In the genomic region with DNA sequence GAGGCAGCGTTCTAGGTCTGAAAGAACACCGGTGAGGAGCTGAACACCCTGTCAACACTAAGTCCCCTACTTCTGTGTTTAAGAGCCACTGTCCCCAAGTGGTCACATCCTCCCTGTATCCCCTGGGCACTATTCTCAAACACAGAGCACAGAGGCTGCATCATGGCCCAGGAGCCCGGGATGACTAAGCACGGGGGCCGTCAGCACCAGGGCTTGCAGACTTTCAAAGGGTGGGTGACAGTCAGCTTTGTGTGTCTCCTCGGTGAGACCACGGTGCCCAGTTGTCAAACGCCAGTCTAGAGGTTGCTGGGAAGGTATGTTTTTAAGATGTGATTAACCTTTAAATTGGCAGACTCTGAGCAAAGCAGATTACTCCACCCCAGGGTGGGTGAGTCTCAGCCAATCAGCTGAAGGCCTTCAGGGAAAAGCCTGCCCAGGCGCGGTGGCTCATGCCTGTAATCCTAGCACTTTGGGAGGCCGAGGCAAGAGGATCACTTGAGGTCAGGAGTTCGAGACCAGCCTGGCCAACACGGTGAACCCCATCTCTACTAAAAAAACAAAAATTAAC, we compare ENCODE assay signal across 11 cellular contexts. TPM values are rescaled to one million over a fixed set of nuclear protein-coding genes. Genes with fewer than 3 reads are reported as not detected.
DNase-seq lines count a peak whose midpoint lies in the region; ATAC-seq and TF ChIP-seq lines count a peak whose summit lies in the region.
"Had no signal": no experiment of that assay in that cellular context is flagged by ENCODE, and none has a peak within 500 bp of the region (broad histone marks: within the 10 kb centered on the region; RNA-seq: fewer than 3 reads in every experiment).

No MANE protein-coding gene starts in this region.

- CTCF ChIA-PET in CD4-positive, alpha-beta T cell (lab: Charles Lee), result interaction anchor here (1.6 to 3.2 kb wide), 2 partner anchors 11 to 24 kb away, joined by 9 to 17 read pairs; no protein-coding TSS in a partner anchor

- peak overlapping the region; percentile 58 for H3K27ac ChIP-seq in CD4-positive, alpha-beta T cell (ENCODE audit: low read depth, low read length)
- peak overlapping the region; percentile 41 for H3K27ac ChIP-seq in lower lobe of right lung

- no peak for DNase-seq in CD4-positive, alpha-beta T cell
- DNase-seq in NCI-H82 treated with DMSO at 0.1 percent for 48 hours (lab: John Stamatoyannopoulos, UW; ENCODE audit: unreplicated experiment) (peak; percentile 9), lower lobe of right lung (no peak), NCI-H128 (lab: John Stamatoyannopoulos, UW; ENCODE audit: unreplicated experiment) (no peak), NCI-H526 treated with DMSO at 0.1 percent for 48 hours (lab: John Stamatoyannopoulos, UW) (no peak)
- DNase-seq: activated CD4-positive, alpha-beta T cell treated with anti-CD3 and anti-CD28 coated beads, Interleukin-2, amount 50 U/mL, for 1 hour had no signal

- intact Hi-C loops in CD4-positive, alpha-beta T cell (cut with DNase I, micrococcal nuclease), result loop anchor here (2.0 kb wide), 2 partner anchors 47 to 109 kb away; a partner anchor contains a TSS
- intact Hi-C loops in lower lobe of right lung (cut with DNase I), result no loop called here

- POLR2A ChIA-PET in CD4-positive, alpha-beta T cell (lab: Charles Lee), result interaction anchor here (1.4 to 3.2 kb wide), 3 partner anchors 11 to 129 kb away, joined by 4 to 17 read pairs (median 10); a partner anchor contains a TSS

- TF ChIP-seq CTCF in CD4-positive, alpha-beta T cell (IDR thresholded peaks at IDR 0.05), result no peak
- TF ChIP-seq CTCF in GM12874 (IDR thresholded peaks at IDR 0.05; ENCODE audit: insufficient read depth, low read depth, low read length) (0 out of 2 replicates have a peak, but pooled peaks have one; percentile 4), lower lobe of right lung (IDR thresholded peaks at IDR 0.05) (no peak)

- no peak overlapping the region for H3K4me3 Mint-ChIP-seq in CD4-positive, alpha-beta T cell
- H3K4me3 Mint-ChIP-seq: nephron had no signal

- no peaks in the 10 kb centered on the region for H3K9me3 ChIP-seq in CD4-positive, alpha-beta T cell (ENCODE audit: control insufficient read depth, low read length)
- H3K9me3 ChIP-seq in lower lobe of right lung, result no peaks in the 10 kb centered on the region

- peaks cover 34% of the 10 kb centered on the region for H3K4me1 ChIP-seq in lower lobe of right lung

- no peak overlapping the region for H3K4me3 ChIP-seq in lower lobe of right lung

- H3K27me3 Mint-ChIP-seq in CD4-positive, alpha-beta T cell, result no peaks in the 10 kb centered on the region

- H3K36me3 Mint-ChIP-seq in CD4-positive, alpha-beta T cell (ENCODE audit: low read depth), result peaks cover 42% of the 10 kb centered on the region

- H3K9me3 Mint-ChIP-seq in CD4-positive, alpha-beta T cell, result no peaks in the 10 kb centered on the region
- H3K9me3 Mint-ChIP-seq: nephron had no signal

- peaks cover 25% of the 10 kb centered on the region for H3K4me1 Mint-ChIP-seq in CD4-positive, alpha-beta T cell (ENCODE audit: low read depth)
- H3K4me1 Mint-ChIP-seq: nephron had no signal

- H3K36me3 ChIP-seq in lower lobe of right lung, result peaks cover 75% of the 10 kb centered on the region

- ATAC-seq in CD4-positive, alpha-beta T cell (ENCODE audit: poor library complexity), result no peak
- no peak for ATAC-seq in lower lobe of right lung
- no peak for ATAC-seq in GM18868 (IDR thresholded peaks at IDR 0.05; ENCODE audit: unreplicated experiment)

- no peaks in the 10 kb centered on the region for H3K27me3 ChIP-seq in CD4-positive, alpha-beta T cell (ENCODE audit: control insufficient read depth, insufficient read depth, low read length)
- H3K27me3 ChIP-seq in lower lobe of right lung (ENCODE audit: low read depth), result no peaks in the 10 kb centered on the region

- peak overlapping the region; percentile 87 for H3K27ac Mint-ChIP-seq in CD4-positive, alpha-beta T cell
- H3K27ac Mint-ChIP-seq: nephron had no signal

RNA-seq across cellular contexts. Expression of a gene that starts 8.0 kb away (rescaled TPM):
- total RNA-seq in CD4-positive, alpha-beta T cell, result 10 to 100 TPM; 72.7 to 77.6 TPM
- 125 TPM for total RNA-seq in lower lobe of right lung

RNA-seq across cellular contexts. Expression of a gene that starts 37.5 kb away (rescaled TPM):
- under 1 TPM in 1 of 2 experiments, not detected in 1; 0.08 TPM for total RNA-seq in CD4-positive, alpha-beta T cell
- not detected for total RNA-seq in lower lobe of right lung
- total RNA-seq: astrocyte, subcutaneous adipose tissue had no signal

RNA-seq across cellular contexts. Expression of a gene that starts 49.2 kb away (rescaled TPM):
- 10 to 100 TPM; 44.2 to 47.2 TPM for total RNA-seq in CD4-positive, alpha-beta T cell
- 51.9 TPM for total RNA-seq in lower lobe of right lung
